ENCODE assay signal across 37 cellular contexts in genomic region chr11:17781626-17782025, GRCh38. TPM values are rescaled to one million over a fixed set of nuclear protein-coding genes. Genes with fewer than 3 reads are reported as not detected.
"Had no signal": no experiment of that assay in that cellular context is flagged by ENCODE, and none has a peak within 500 bp of the region (broad histone marks: within the 10 kb centered on the region; RNA-seq: fewer than 3 reads in every experiment).

No MANE protein-coding gene starts in this region.

- H3K4me2 ChIP-seq: KMS-11 had no signal

- H3K9me3 ChIP-seq: MG63 had no signal

- H3K36me3 ChIP-seq: MG63 had no signal

- DNase-seq: Karpas-422, Kasumi-1, KG1, MG63, MM.1S, MV-4-11, NCI-H1048, NCI-H1092, NCI-H1092 treated with DMSO at 0.1 percent for 48 hours, NCI-H1105, NCI-H1105 treated with DMSO at 0.1 percent for 48 hours, NCI-H1417, NCI-H1417 treated with DMSO at 0.1 percent for 48 hours, NCI-H1436, NCI-H1436 treated with DMSO at 0.1 percent for 48 hours, NCI-H146, NCI-H1694, NCI-H1694 treated with DMSO at 0.1 percent for 48 hours, NCI-H187, NCI-H187 treated with DMSO at 0.1 percent for 48 hours, NCI-H1930, NCI-H2029, NCI-H2029 treated with DMSO at 0.1 percent for 48 hours, NCI-H2081, NCI-H2081 treated with DMSO at 0.1 percent for 48 hours, NCI-H2107, NCI-H2171, NCI-H2171 treated with DMSO at 0.1 percent for 48 hours, NCI-H2227 treated with DMSO at 0.1 percent for 48 hours, NCI-H226, NCI-H345, NCI-H446, NCI-H446 treated with DMSO at 0.1 percent for 48 hours had no signal

- H3K9ac ChIP-seq: KMS-11 had no signal

- H3K27me3 ChIP-seq: MG63 had no signal

- H3K4me3 ChIP-seq: MG63 had no signal

- H3K27ac ChIP-seq: KMS-11 had no signal

RNA-seq across cellular contexts. Expression of gene KCNC1, which starts 47.0 kb away (rescaled TPM):
- total RNA-seq: M059J, MCF 10A, NCI-H460 had no signal
